Comparison of ENCODE assay signal across 8 cellular contexts in the genomic region with DNA sequence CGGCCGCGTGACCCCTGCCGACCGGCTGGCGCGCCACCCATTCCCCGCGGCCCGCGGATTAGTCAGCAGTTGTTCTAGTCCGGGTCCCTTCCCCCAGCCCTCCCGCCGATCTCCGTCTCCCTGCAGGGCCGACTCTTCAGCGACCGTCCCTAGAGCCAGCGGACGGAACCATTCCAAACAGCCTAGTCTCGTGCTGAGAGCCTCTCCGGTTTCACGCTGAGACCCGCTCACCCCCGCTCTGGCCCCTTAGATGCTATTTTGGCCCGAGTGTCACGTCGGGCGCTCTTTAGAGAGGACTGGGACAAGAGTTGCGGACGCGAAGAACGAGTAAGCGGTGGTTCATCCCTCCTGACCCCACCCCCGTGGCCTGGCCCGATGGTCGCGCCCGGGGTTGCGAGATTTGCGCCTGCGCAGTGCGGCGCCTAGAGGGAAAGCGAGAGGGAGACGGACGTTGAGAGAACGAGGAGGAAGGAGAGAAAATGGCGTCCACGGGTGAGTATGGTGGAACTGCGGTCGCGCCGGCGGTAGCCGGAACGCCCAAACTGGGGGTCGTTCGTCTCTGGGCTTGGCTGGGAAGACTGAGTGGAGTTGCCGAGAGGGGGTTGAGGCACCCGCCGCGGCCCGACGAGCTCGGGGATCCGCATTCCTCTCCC. TPM values are rescaled to one million over a fixed set of nuclear protein-coding genes. Genes with fewer than 3 reads are reported as not detected.
DNase-seq lines count a peak whose midpoint lies in the region; ATAC-seq and TF ChIP-seq lines count a peak whose summit lies in the region.

A gene with protein sequence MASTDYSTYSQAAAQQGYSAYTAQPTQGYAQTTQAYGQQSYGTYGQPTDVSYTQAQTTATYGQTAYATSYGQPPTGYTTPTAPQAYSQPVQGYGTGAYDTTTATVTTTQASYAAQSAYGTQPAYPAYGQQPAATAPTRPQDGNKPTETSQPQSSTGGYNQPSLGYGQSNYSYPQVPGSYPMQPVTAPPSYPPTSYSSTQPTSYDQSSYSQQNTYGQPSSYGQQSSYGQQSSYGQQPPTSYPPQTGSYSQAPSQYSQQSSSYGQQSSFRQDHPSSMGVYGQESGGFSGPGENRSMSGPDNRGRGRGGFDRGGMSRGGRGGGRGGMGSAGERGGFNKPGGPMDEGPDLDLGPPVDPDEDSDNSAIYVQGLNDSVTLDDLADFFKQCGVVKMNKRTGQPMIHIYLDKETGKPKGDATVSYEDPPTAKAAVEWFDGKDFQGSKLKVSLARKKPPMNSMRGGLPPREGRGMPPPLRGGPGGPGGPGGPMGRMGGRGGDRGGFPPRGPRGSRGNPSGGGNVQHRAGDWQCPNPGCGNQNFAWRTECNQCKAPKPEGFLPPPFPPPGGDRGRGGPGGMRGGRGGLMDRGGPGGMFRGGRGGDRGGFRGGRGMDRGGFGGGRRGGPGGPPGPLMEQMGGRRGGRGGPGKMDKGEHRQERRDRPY (plus strand): TSS at position 411 of the 653 bp plus-strand sequence. CDS start 69 bp downstream, at position 480.
Gene RHBDD3, minus strand, starts transcription at position 124 of the 653 bp plus-strand sequence. CDS start 2,355 bp downstream, outside the sequence.

- H3K27me3 ChIP-seq in prostate gland (replicated peaks; ENCODE audit: insufficient read depth), result no peaks in the 10 kb centered on the region

- H3K27ac ChIP-seq in prostate gland, result peak within 1 kb of the TSS; percentile 97 to 98

- peak; percentile 58 to 66 for DNase-seq in NCI-H187 (lab: John Stamatoyannopoulos, UW)
- DNase-seq in T-helper 17 cell, result peak; percentile 91 to 97 (median 92)
- DNase-seq in amygdala (lab: John Stamatoyannopoulos, UW), result peak; percentile 83 to 100 (median 94)
- DNase-seq in left ventricle myocardium superior, result peak; percentile 96
- DNase-seq in prostate gland (ENCODE audit: low spot score), result peak; percentile 91
- peak; percentile 95 for DNase-seq in ureter (ENCODE audit: low spot score)

- H3K4me3 ChIP-seq in prostate gland, result peak within 1 kb of the TSS; percentile 84 to 92

- peak; percentile 85 for TF ChIP-seq POLR2A in prostate gland (IDR thresholded peaks at IDR 0.05)

- H3K27ac Mint-ChIP-seq in T-helper 17 cell, result peak within 1 kb of the TSS; percentile 100

- WGBS in prostate gland, result under 1% methylated on average over 48 of the region's 67 CpGs

- H3K4me1 ChIP-seq in prostate gland (replicated peaks), result peaks cover 6% of the 10 kb centered on the region

- H3K36me3 Mint-ChIP-seq in T-helper 17 cell (ENCODE audit: low read depth), result peaks cover 5% of the 10 kb centered on the region

- peaks cover 0 to 5% of the 10 kb centered on the region in 2 donors for H3K36me3 ChIP-seq in prostate gland

- H3K4me1 Mint-ChIP-seq in T-helper 17 cell, result peaks cover 48% of the 10 kb centered on the region

- no peak for TF ChIP-seq CTCF in prostate gland (IDR thresholded peaks at IDR 0.05)

- H3K27me3 Mint-ChIP-seq in T-helper 17 cell, result no peaks in the 10 kb centered on the region

- intact Hi-C loops in left ventricle myocardium superior (cut with micrococcal nuclease) (no loop called here), prostate gland (cut with DNase I) (no loop called here)

- peak; percentile 81 for ATAC-seq in GM18498 (IDR thresholded peaks at IDR 0.05; ENCODE audit: unreplicated experiment)
- peak; percentile 77 for ATAC-seq in HG02938 (IDR thresholded peaks at IDR 0.05; ENCODE audit: unreplicated experiment)
- ATAC-seq in T-helper 17 cell, result peak; percentile 93
- ATAC-seq in left ventricle myocardium superior, result peak; percentile 92

- H3K9me3 ChIP-seq in T-helper 17 cell (ENCODE audit: control insufficient read depth, low read length, poor library complexity, severe bottlenecking) (no peaks in the 10 kb centered on the region), prostate gland (no peaks in the 10 kb centered on the region)

- H3K4me3 Mint-ChIP-seq in T-helper 17 cell, result peak within 1 kb of the TSS; percentile 99

RNA-seq across cellular contexts. Expression of the first gene that starts in this region (rescaled TPM):
- total RNA-seq in T-helper 17 cell (100 to 1,000 TPM; 323 to 335 TPM), left ventricle myocardium superior (121 TPM), prostate gland (100 to 1,000 TPM; 181 to 213 TPM), ureter (284 TPM)

RNA-seq across cellular contexts. Expression of gene RHBDD3, which starts in this region (rescaled TPM):
- total RNA-seq in T-helper 17 cell (10 to 100 TPM; 11.3 to 15.9 TPM), left ventricle myocardium superior (16.6 TPM), prostate gland (10 to 100 TPM; 66.9 to 74.6 TPM), ureter (24.4 TPM)

Comparison
In these comparisons a context has a peak if more than half of its experiments do, and no peak if none do; other contexts are left out.
1. Peak in every context shown above with its lines: DNase-seq, ATAC-seq, H3K4me3 ChIP-seq and H3K27ac ChIP-seq.